In genomic region chr11:83033972-83034672, GRCh38 we compare ENCODE assay signal across 1 cellular context.
TF ChIP-seq lines count a peak whose summit lies in the region.

No MANE protein-coding gene starts in this region.

TF ChIP-seq in GM12878, 131 proteins besides CTCF, POLR2A, EP300 and RAD21 (continued from another document):
- TF ChIP-seq, protein P1, sequence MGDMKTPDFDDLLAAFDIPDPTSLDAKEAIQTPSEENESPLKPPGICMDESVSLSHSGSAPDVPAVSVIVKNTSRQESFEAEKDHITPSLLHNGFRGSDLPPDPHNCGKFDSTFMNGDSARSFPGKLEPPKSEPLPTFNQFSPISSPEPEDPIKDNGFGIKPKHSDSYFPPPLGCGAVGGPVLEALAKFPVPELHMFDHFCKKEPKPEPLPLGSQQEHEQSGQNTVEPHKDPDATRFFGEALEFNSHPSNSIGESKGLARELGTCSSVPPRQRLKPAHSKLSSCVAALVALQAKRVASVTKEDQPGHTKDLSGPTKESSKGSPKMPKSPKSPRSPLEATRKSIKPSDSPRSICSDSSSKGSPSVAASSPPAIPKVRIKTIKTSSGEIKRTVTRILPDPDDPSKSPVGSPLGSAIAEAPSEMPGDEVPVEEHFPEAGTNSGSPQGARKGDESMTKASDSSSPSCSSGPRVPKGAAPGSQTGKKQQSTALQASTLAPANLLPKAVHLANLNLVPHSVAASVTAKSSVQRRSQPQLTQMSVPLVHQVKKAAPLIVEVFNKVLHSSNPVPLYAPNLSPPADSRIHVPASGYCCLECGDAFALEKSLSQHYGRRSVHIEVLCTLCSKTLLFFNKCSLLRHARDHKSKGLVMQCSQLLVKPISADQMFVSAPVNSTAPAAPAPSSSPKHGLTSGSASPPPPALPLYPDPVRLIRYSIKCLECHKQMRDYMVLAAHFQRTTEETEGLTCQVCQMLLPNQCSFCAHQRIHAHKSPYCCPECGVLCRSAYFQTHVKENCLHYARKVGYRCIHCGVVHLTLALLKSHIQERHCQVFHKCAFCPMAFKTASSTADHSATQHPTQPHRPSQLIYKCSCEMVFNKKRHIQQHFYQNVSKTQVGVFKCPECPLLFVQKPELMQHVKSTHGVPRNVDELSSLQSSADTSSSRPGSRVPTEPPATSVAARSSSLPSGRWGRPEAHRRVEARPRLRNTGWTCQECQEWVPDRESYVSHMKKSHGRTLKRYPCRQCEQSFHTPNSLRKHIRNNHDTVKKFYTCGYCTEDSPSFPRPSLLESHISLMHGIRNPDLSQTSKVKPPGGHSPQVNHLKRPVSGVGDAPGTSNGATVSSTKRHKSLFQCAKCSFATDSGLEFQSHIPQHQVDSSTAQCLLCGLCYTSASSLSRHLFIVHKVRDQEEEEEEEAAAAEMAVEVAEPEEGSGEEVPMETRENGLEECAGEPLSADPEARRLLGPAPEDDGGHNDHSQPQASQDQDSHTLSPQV (IDR thresholded peaks at IDR 0.05) = no peak
- TF ChIP-seq, protein P2, sequence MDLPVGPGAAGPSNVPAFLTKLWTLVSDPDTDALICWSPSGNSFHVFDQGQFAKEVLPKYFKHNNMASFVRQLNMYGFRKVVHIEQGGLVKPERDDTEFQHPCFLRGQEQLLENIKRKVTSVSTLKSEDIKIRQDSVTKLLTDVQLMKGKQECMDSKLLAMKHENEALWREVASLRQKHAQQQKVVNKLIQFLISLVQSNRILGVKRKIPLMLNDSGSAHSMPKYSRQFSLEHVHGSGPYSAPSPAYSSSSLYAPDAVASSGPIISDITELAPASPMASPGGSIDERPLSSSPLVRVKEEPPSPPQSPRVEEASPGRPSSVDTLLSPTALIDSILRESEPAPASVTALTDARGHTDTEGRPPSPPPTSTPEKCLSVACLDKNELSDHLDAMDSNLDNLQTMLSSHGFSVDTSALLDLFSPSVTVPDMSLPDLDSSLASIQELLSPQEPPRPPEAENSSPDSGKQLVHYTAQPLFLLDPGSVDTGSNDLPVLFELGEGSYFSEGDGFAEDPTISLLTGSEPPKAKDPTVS (IDR thresholded peaks at IDR 0.05; ENCODE audit: low read depth, low read length) = no peak
